In the genomic region with DNA sequence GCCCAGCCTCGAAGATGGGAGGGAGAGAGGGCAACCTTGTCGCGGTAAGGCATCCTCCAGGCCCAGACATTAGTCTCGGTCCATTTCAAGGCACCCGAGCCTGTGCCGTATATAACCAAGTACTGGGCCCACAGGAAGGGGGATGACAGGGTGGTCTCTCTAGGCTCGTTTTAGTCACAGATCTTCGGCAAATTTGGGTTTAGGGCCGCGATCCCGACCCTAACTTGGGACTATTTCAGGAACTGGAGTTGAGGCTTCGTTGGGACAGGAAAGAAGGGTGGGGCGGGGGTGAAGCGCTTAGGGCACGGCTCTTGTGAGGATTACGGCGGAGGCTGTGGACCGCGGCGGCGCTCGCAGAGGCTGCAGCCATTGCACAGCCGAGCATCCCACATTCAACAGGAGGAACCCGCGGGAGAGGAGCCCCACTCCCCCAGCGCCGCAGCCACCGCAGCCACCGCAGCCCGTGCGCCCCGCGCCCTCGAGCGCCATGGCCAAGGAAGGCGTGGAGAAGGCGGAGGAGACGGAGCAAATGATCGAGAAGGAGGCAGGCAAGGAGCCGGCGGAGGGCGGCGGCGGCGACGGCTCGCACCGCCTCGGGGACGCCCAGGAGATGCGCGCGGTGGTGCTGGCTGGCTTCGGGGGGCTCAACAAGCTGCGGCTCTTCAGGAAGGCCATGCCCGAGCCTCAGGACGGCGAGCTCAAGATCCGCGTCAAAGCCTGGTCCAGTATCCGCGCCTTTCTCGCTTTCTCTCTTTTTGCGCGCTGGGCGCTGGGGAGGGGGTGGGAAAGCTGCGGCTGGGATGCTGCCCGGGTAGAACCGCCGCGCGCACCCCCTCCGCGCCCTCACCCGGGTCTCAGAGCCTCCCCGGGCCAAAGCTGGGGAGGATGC, we compare ENCODE assay signal across 9 cellular contexts. TPM values are rescaled to one million over a fixed set of nuclear protein-coding genes. Genes with fewer than 3 reads are reported as not detected.
DNase-seq lines count a peak whose midpoint lies in the region; ATAC-seq and TF ChIP-seq lines count a peak whose summit lies in the region.
"Had no signal": no experiment of that assay in that cellular context is flagged by ENCODE, and none has a peak within 500 bp of the region (broad histone marks: within the 10 kb centered on the region; RNA-seq: fewer than 3 reads in every experiment).

A gene with protein sequence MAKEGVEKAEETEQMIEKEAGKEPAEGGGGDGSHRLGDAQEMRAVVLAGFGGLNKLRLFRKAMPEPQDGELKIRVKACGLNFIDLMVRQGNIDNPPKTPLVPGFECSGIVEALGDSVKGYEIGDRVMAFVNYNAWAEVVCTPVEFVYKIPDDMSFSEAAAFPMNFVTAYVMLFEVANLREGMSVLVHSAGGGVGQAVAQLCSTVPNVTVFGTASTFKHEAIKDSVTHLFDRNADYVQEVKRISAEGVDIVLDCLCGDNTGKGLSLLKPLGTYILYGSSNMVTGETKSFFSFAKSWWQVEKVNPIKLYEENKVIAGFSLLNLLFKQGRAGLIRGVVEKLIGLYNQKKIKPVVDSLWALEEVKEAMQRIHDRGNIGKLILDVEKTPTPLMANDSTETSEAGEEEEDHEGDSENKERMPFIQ (plus strand): TSS at position 369 of the 889 bp plus-strand sequence. CDS start 119 bp downstream, at position 488.

- H3K9me3 Mint-ChIP-seq in Caco-2 (ENCODE audit: unreplicated experiment): no peaks in the 10 kb centered on the region
- H3K9me3 Mint-ChIP-seq in activated B cell treated with CpG ODN at 0.5 μM for 24 hours: no peaks in the 10 kb centered on the region
- peaks cover 0 to 1% (median 0%) of the 10 kb centered on the region in 11 donors for H3K9me3 Mint-ChIP-seq in naive thymus-derived CD4-positive, alpha-beta T cell

- H3K4me1 Mint-ChIP-seq in Caco-2 (ENCODE audit: low read depth, unreplicated experiment): no peaks in the 10 kb centered on the region
- peaks cover 14% of the 10 kb centered on the region for H3K4me1 Mint-ChIP-seq in activated B cell treated with CpG ODN at 0.5 μM for 24 hours
- peaks cover 0 to 11% (median 9%) of the 10 kb centered on the region in 7 donors for H3K4me1 Mint-ChIP-seq in naive thymus-derived CD4-positive, alpha-beta T cell

- peaks cover 3% of the 10 kb centered on the region for H3K27me3 ChIP-seq in Caco-2 (replicated peaks; ENCODE audit: control insufficient read depth, insufficient read depth, low read length)
- peaks cover 3 to 7% of the 10 kb centered on the region in 2 donors for H3K27me3 ChIP-seq in naive thymus-derived CD4-positive, alpha-beta T cell (ENCODE audit: control insufficient read depth in 2 of 2, insufficient read depth in 2 of 2, low read length in 2 of 2)

- H3K27ac ChIP-seq in naive thymus-derived CD4-positive, alpha-beta T cell (ENCODE audit: low read depth, low read length): no peak within 1 kb of the TSS

- peak; percentile 42 for ATAC-seq in activated B cell treated with CpG ODN at 0.5 μM for 24 hours (ENCODE audit: low read depth)
- no peak for ATAC-seq in naive thymus-derived CD4-positive, alpha-beta T cell
- no peak for ATAC-seq in GM21825 (IDR thresholded peaks at IDR 0.05; ENCODE audit: unreplicated experiment)
- ATAC-seq: Panc1 had no signal

- TF ChIP-seq CTCF in Caco-2 (IDR thresholded peaks at IDR 0.05; ENCODE audit: insufficient read depth in 1 of 2, low read depth in 1 of 2, low read length in 1 of 2, severe bottlenecking in 1 of 2, unreplicated experiment in 1 of 2): no peak
- TF ChIP-seq CTCF in activated B cell treated with CpG ODN at 0.5 μM for 24 hours (IDR thresholded peaks at IDR 0.05): no peak
- no peak for TF ChIP-seq CTCF in fibroblast of pulmonary artery (IDR thresholded peaks at IDR 0.05; ENCODE audit: low read length, missing control alignments)

- CTCF ChIA-PET in Caco-2 (lab: Charles Lee): no interaction called here
- CTCF ChIA-PET in activated B cell treated with CpG ODN at 0.5 μM for 24 hours (lab: Charles Lee): no interaction called here
- CTCF ChIA-PET in naive thymus-derived CD4-positive, alpha-beta T cell (lab: Charles Lee): interaction anchor here (0.8 kb wide), 1 partner anchor 136 kb away, joined by 3 read pairs; no protein-coding TSS in a partner anchor

- peak within 1 kb of the TSS; percentile 37 for H3K4me3 ChIP-seq in Caco-2 (ENCODE audit: low read depth, low read length)
- peak within 1 kb of the TSS; percentile 57 for H3K4me3 ChIP-seq in fibroblast of pulmonary artery (replicated peaks; ENCODE audit: low read depth, low read length)
- H3K4me3 ChIP-seq in naive thymus-derived CD4-positive, alpha-beta T cell (ENCODE audit: low read length): no peak within 1 kb of the TSS

- no TSS peak for BruUV-seq in Caco-2 (replicated peaks; lab: Mats Ljungman, UMichigan)

- H3K27me3 Mint-ChIP-seq in Caco-2 (ENCODE audit: insufficient read depth, unreplicated experiment) (peaks cover 40% of the 10 kb centered on the region), activated B cell treated with CpG ODN at 0.5 μM for 24 hours (peaks cover 40% of the 10 kb centered on the region)
- H3K27me3 Mint-ChIP-seq in naive thymus-derived CD4-positive, alpha-beta T cell: peaks cover 55 to 69% (median 63%) of the 10 kb centered on the region in 5 donors

- H3K27ac Mint-ChIP-seq in Caco-2 (ENCODE audit: unreplicated experiment) (no peak within 1 kb of the TSS), activated B cell treated with CpG ODN at 0.5 μM for 24 hours (no peak within 1 kb of the TSS)
- H3K27ac Mint-ChIP-seq in naive thymus-derived CD4-positive, alpha-beta T cell: no peak within 1 kb of the TSS

- peak within 1 kb of the TSS; percentile 80 for H3K4me3 Mint-ChIP-seq in Caco-2 (ENCODE audit: unreplicated experiment)
- peak within 1 kb of the TSS; percentile 77 for H3K4me3 Mint-ChIP-seq in activated B cell treated with CpG ODN at 0.5 μM for 24 hours
- peak within 1 kb of the TSS; percentile 53 to 80 (median 65) for H3K4me3 Mint-ChIP-seq in naive thymus-derived CD4-positive, alpha-beta T cell

- POLR2A ChIA-PET in Caco-2 (lab: Charles Lee): no interaction called here
- POLR2A ChIA-PET in activated B cell treated with CpG ODN at 0.5 μM for 24 hours (lab: Charles Lee): no interaction called here
- POLR2A ChIA-PET in naive thymus-derived CD4-positive, alpha-beta T cell (lab: Charles Lee): no interaction called here

- 0 out of 2 replicates have a peak, but pooled peaks cover 3% of the 10 kb centered on the region for H3K4me1 ChIP-seq in Caco-2
- peaks cover 0 to 7% of the 10 kb centered on the region in 2 donors for H3K4me1 ChIP-seq in naive thymus-derived CD4-positive, alpha-beta T cell (ENCODE audit: control insufficient read depth in 2 of 2, insufficient read depth in 2 of 2, low read length in 2 of 2)

- intact Hi-C loops in Caco-2 (cut with micrococcal nuclease; ENCODE audit: unreplicated experiment): loop anchor here (1.0 kb wide), 1 partner anchor 66 kb away; a partner anchor contains a TSS
- intact Hi-C loops in activated B cell treated with CpG ODN at 0.5 μM for 24 hours (cut with micrococcal nuclease): no loop called here
- intact Hi-C loops in naive thymus-derived CD4-positive, alpha-beta T cell (cut with micrococcal nuclease): no loop called here

- DNase-seq in Caco-2: peak; percentile 40 to 46
- DNase-seq in HCEC 1CT: peak; percentile 50
- DNase-seq in activated B cell treated with CpG ODN at 0.5 μM for 24 hours: no peak
- peak; percentile 50 for DNase-seq in fibroblast of pulmonary artery (ENCODE audit: low read depth)
- DNase-seq in naive thymus-derived CD4-positive, alpha-beta T cell: peak in 1 of 9 donors; percentile 22
- DNase-seq in cortex of kidney (lab: John Stamatoyannopoulos, UW): no peak
- no peak for DNase-seq in AML-193 (lab: John Stamatoyannopoulos, UW)

- peaks cover 6% of the 10 kb centered on the region for H3K36me3 Mint-ChIP-seq in Caco-2 (ENCODE audit: insufficient read depth, unreplicated experiment)
- no peaks in the 10 kb centered on the region for H3K36me3 Mint-ChIP-seq in activated B cell treated with CpG ODN at 0.5 μM for 24 hours (ENCODE audit: low read depth)
- no peaks in the 10 kb centered on the region for H3K36me3 Mint-ChIP-seq in naive thymus-derived CD4-positive, alpha-beta T cell

- H3K9me3 ChIP-seq in Caco-2: no peaks in the 10 kb centered on the region
- no peaks in the 10 kb centered on the region for H3K9me3 ChIP-seq in naive thymus-derived CD4-positive, alpha-beta T cell (ENCODE audit: control insufficient read depth in 2 of 3, low read length in 3 of 3)

- no peaks in the 10 kb centered on the region for H3K36me3 ChIP-seq in Caco-2 (ENCODE audit: control insufficient read depth, insufficient read depth, low read length)
- no peaks in the 10 kb centered on the region for H3K36me3 ChIP-seq in naive thymus-derived CD4-positive, alpha-beta T cell (ENCODE audit: control insufficient read depth in 2 of 3, insufficient read depth in 3 of 3, low read length in 3 of 3)

RNA-seq across cellular contexts. Expression of the gene that starts here (rescaled TPM):
- total RNA-seq in Caco-2 (2022): not detected in 2 replicates
- not detected in 2 replicates for total RNA-seq in activated B cell treated with CpG ODN at 0.5 μM for 24 hours
- total RNA-seq in naive thymus-derived CD4-positive, alpha-beta T cell: not detected
- not detected for polyA plus RNA-seq in naive thymus-derived CD4-positive, alpha-beta T cell

Comparison
In these comparisons a context has a peak if more than half of its experiments do, and no peak if none do; other contexts are left out.
1. Peak in DNase-seq and H3K4me3 ChIP-seq in Caco-2; RNA of the gene not detected or under 1 TPM.
2. Peak in ATAC-seq in activated B cell treated with CpG ODN at 0.5 μM for 24 hours; RNA of the gene not detected or under 1 TPM.
3. DNase-seq: peak in HCEC 1CT (single experiment) and fibroblast of pulmonary artery (single experiment); none in activated B cell treated with CpG ODN at 0.5 μM for 24 hours (single experiment), cortex of kidney (single experiment) and AML-193 (0 of 2).
4. Peak in every context shown above with its lines, with median percentiles within 50 percentile points of each other: H3K4me3 Mint-ChIP-seq.